Comparison of ENCODE assay signal across 12 cellular contexts in the genomic region with DNA sequence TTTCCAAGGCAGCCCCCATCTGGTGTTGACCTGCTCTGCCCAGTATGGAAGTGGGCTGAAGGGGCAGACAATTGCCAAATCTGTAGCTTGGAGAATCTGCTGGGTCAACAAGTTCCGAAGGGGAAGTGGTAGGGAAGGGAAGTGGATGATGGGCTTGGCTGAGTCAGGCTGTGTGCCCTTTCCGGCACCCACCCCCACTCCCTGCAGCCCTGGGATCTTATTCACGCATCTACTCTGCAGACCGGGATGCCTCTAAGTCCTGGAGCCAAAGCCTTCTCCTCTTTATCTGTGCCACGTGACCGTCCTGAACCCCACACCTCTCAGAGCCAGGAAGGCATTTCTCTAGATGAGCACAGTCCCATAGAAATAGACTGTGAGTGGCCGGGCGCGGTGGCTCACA. TPM values are rescaled to one million over a fixed set of nuclear protein-coding genes. Genes with fewer than 3 reads are reported as not detected.
A peak's percentile ranks its signal among the peaks of the same experiment; 100 is the strongest.
DNase-seq lines count a peak whose midpoint lies in the region; ATAC-seq and TF ChIP-seq lines count a peak whose summit lies in the region.
"Had no signal": no experiment of that assay in that cellular context is flagged by ENCODE, and none has a peak within 500 bp of the region (broad histone marks: within the 10 kb centered on the region; RNA-seq: fewer than 3 reads in every experiment).

No MANE protein-coding gene starts in this region.

- no peaks in the 10 kb centered on the region for H3K4me1 Mint-ChIP-seq in stimulated activated effector memory CD8-positive, alpha-beta T cell treated with anti-CD3 and anti-CD28 coated beads, Interleukin-12 subunit alpha, Interleukin-12 subunit beta, amount 100 ng/mL, for 72 hours

- no peaks in the 10 kb centered on the region for H3K9me3 Mint-ChIP-seq in stimulated activated effector memory CD8-positive, alpha-beta T cell treated with anti-CD3 and anti-CD28 coated beads, Interleukin-12 subunit alpha, Interleukin-12 subunit beta, amount 100 ng/mL, for 72 hours
- H3K9me3 Mint-ChIP-seq: effector memory CD8-positive, alpha-beta T cell had no signal

- intact Hi-C loops in right lobe of liver (cut with DNase I) = no loop called here

- H3K4me3 ChIP-seq in right lobe of liver = no peak overlapping the region
- peak overlapping the region in 1 of 4 donors; percentile 10 for H3K4me3 ChIP-seq in upper lobe of left lung

- no peaks in the 10 kb centered on the region for H3K4me1 ChIP-seq in right lobe of liver
- H3K4me1 ChIP-seq in upper lobe of left lung = peaks cover 0 to under 1% (median 0%) of the 10 kb centered on the region in 4 donors

- H3K36me3 ChIP-seq in right lobe of liver (no peaks in the 10 kb centered on the region), upper lobe of left lung (peaks cover 0 to 6% (median 0%) of the 10 kb centered on the region in 4 donors)

- no peak overlapping the region for H3K27ac Mint-ChIP-seq in stimulated activated effector memory CD8-positive, alpha-beta T cell treated with anti-CD3 and anti-CD28 coated beads, Interleukin-12 subunit alpha, Interleukin-12 subunit beta, amount 100 ng/mL, for 72 hours

- peak in 2 of 4 donors; percentile 57 to 68 for TF ChIP-seq EP300 in upper lobe of left lung (IDR thresholded peaks at IDR 0.05)

- ATAC-seq in right lobe of liver (peak; percentile 71 to 80 (median 78)), upper lobe of left lung (ENCODE audit: low FRiP score in 2 of 2) (peak; percentile 74 to 85), SK-N-SH treated with all-trans-retinoic acid at 6 μM for 48 hours (no peak)
- no peak for ATAC-seq in stimulated activated effector memory CD8-positive, alpha-beta T cell treated with anti-CD3 and anti-CD28 coated beads, Interleukin-12 subunit alpha, Interleukin-12 subunit beta, amount 100 ng/mL, for 72 hours
- ATAC-seq: effector memory CD8-positive, alpha-beta T cell had no signal

- H3K27me3 ChIP-seq in right lobe of liver (no peaks in the 10 kb centered on the region), upper lobe of left lung (no peaks in the 10 kb centered on the region)

- DNase-seq in MV-4-11 (lab: John Stamatoyannopoulos, UW) (peak; percentile 84), caudate nucleus (lab: John Stamatoyannopoulos, UW) (peak in 9 of 61 donors; percentile 2 to 24 (median 11)), right lobe of liver (peak in 2 of 3 donors; percentile 45 to 61), upper lobe of left lung (peak in 1 of 2 donors; percentile 78), DMS79 treated with DMSO at 0.1 percent for 48 hours (lab: John Stamatoyannopoulos, UW) (no peak)
- DNase-seq in stimulated activated effector memory CD8-positive, alpha-beta T cell treated with anti-CD3 and anti-CD28 coated beads, Interleukin-12 subunit alpha, Interleukin-12 subunit beta, amount 100 ng/mL, for 72 hours (ENCODE audit: low spot score in 2 of 2) = no peak
- DNase-seq: amniotic stem cell; DMS 273 treated with DMSO at 0.1 percent for 48 hours; effector memory CD8-positive, alpha-beta T cell; NCI-H1436 had no signal

- H3K9me3 ChIP-seq in right lobe of liver (no peaks in the 10 kb centered on the region), upper lobe of left lung (no peaks in the 10 kb centered on the region)

- 63% methylated on average over 5 of the region's 9 CpGs for WGBS in right lobe of liver (ENCODE audit: insufficient coverage, low coverage, low lambda C conversion rate, missing lambda C conversion rate)
- WGBS in upper lobe of left lung, 2 donors = 47 to 51% methylated on average over 9 of the region's 9 CpGs

- TF ChIP-seq CTCF in right lobe of liver (IDR thresholded peaks at IDR 0.05) (no peak), upper lobe of left lung (IDR thresholded peaks at IDR 0.05) (no peak)

- no peaks in the 10 kb centered on the region for H3K36me3 Mint-ChIP-seq in stimulated activated effector memory CD8-positive, alpha-beta T cell treated with anti-CD3 and anti-CD28 coated beads, Interleukin-12 subunit alpha, Interleukin-12 subunit beta, amount 100 ng/mL, for 72 hours

- TF ChIP-seq POLR2A in right lobe of liver (IDR thresholded peaks at IDR 0.05) = peak; percentile 6
- TF ChIP-seq POLR2A in upper lobe of left lung (IDR thresholded peaks at IDR 0.05) = peak in 1 of 4 donors; percentile 51

- no peak overlapping the region for H3K4me3 Mint-ChIP-seq in stimulated activated effector memory CD8-positive, alpha-beta T cell treated with anti-CD3 and anti-CD28 coated beads, Interleukin-12 subunit alpha, Interleukin-12 subunit beta, amount 100 ng/mL, for 72 hours
- H3K4me3 Mint-ChIP-seq: effector memory CD8-positive, alpha-beta T cell had no signal

- H3K27ac ChIP-seq in caudate nucleus (ENCODE audit: low read depth, low read length) (peak overlapping the region; percentile 79), right lobe of liver (peak overlapping the region; percentile 19 to 73 (median 40)), upper lobe of left lung (peak overlapping the region; percentile 30 to 88 (median 66))

TF ChIP-seq in SK-N-SH treated with all-trans-retinoic acid at 6 μM for 48 hours, 23 proteins besides CTCF, POLR2A, EP300 and RAD21 (continues in another document):
- TF ChIP-seq, protein P1, sequence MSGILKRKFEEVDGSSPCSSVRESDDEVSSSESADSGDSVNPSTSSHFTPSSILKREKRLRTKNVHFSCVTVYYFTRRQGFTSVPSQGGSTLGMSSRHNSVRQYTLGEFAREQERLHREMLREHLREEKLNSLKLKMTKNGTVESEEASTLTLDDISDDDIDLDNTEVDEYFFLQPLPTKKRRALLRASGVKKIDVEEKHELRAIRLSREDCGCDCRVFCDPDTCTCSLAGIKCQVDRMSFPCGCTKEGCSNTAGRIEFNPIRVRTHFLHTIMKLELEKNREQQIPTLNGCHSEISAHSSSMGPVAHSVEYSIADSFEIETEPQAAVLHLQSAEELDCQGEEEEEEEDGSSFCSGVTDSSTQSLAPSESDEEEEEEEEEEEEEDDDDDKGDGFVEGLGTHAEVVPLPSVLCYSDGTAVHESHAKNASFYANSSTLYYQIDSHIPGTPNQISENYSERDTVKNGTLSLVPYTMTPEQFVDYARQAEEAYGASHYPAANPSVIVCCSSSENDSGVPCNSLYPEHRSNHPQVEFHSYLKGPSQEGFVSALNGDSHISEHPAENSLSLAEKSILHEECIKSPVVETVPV (CRISPR knock-in tag; IDR thresholded peaks at IDR 0.05) = no peak
- TF ChIP-seq, protein P2, sequence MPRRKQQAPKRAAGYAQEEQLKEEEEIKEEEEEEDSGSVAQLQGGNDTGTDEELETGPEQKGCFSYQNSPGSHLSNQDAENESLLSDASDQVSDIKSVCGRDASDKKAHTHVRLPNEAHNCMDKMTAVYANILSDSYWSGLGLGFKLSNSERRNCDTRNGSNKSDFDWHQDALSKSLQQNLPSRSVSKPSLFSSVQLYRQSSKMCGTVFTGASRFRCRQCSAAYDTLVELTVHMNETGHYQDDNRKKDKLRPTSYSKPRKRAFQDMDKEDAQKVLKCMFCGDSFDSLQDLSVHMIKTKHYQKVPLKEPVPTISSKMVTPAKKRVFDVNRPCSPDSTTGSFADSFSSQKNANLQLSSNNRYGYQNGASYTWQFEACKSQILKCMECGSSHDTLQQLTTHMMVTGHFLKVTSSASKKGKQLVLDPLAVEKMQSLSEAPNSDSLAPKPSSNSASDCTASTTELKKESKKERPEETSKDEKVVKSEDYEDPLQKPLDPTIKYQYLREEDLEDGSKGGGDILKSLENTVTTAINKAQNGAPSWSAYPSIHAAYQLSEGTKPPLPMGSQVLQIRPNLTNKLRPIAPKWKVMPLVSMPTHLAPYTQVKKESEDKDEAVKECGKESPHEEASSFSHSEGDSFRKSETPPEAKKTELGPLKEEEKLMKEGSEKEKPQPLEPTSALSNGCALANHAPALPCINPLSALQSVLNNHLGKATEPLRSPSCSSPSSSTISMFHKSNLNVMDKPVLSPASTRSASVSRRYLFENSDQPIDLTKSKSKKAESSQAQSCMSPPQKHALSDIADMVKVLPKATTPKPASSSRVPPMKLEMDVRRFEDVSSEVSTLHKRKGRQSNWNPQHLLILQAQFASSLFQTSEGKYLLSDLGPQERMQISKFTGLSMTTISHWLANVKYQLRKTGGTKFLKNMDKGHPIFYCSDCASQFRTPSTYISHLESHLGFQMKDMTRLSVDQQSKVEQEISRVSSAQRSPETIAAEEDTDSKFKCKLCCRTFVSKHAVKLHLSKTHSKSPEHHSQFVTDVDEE (CRISPR knock-in tag; IDR thresholded peaks at IDR 0.05) = no peak
- TF ChIP-seq TCF4 (CRISPR knock-in tag; IDR thresholded peaks at IDR 0.05; ENCODE audit: borderline replicate concordance) = no peak
- no peak for TF ChIP-seq SNAI2 (CRISPR knock-in tag; IDR thresholded peaks at IDR 0.05)
- TF ChIP-seq ESRRG (CRISPR knock-in tag; IDR thresholded peaks at IDR 0.05) = no peak
- no peak for TF ChIP-seq ISL1 (CRISPR knock-in tag; IDR thresholded peaks at IDR 0.05)
- TF ChIP-seq, protein P3, sequence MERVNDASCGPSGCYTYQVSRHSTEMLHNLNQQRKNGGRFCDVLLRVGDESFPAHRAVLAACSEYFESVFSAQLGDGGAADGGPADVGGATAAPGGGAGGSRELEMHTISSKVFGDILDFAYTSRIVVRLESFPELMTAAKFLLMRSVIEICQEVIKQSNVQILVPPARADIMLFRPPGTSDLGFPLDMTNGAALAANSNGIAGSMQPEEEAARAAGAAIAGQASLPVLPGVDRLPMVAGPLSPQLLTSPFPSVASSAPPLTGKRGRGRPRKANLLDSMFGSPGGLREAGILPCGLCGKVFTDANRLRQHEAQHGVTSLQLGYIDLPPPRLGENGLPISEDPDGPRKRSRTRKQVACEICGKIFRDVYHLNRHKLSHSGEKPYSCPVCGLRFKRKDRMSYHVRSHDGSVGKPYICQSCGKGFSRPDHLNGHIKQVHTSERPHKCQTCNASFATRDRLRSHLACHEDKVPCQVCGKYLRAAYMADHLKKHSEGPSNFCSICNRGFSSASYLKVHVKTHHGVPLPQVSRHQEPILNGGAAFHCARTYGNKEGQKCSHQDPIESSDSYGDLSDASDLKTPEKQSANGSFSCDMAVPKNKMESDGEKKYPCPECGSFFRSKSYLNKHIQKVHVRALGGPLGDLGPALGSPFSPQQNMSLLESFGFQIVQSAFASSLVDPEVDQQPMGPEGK (CRISPR knock-in tag; IDR thresholded peaks at IDR 0.05; ENCODE audit: borderline replicate concordance) = no peak
- TF ChIP-seq ZC3H10 (CRISPR knock-in tag; IDR thresholded peaks at IDR 0.05) = no peak
- TF ChIP-seq ZNF565 (CRISPR knock-in tag; conservative IDR thresholded peaks at IDR 0.05; ENCODE audit: low read depth) = no peak
- TF ChIP-seq ARNTL (CRISPR knock-in tag; IDR thresholded peaks at IDR 0.05; ENCODE audit: borderline replicate concordance, low read depth) = no peak
- no peak for TF ChIP-seq ZNF70 (CRISPR knock-in tag; IDR thresholded peaks at IDR 0.05)

RNA-seq across cellular contexts. Expression of a gene that starts 7.5 kb away (rescaled TPM):
- 1 to 10 TPM; 1.1 to 6.6 (median 3.7) TPM for total RNA-seq in right lobe of liver
- 10 to 100 TPM in 3 of 6 donors, 1 to 10 TPM in 3; 3.8 to 22.9 (median 10.0) TPM for total RNA-seq in upper lobe of left lung
- total RNA-seq: myocyte had no signal

RNA-seq across cellular contexts. Expression of a gene that starts 14.8 kb away (rescaled TPM):
- total RNA-seq in right lobe of liver (10 to 100 TPM in 1 of 6 experiments, 1 to 10 TPM in 5; 3.3 to 19.8 (median 5.9) TPM), upper lobe of left lung (10 to 100 TPM; 20.3 to 87.3 (median 45.1) TPM)
- total RNA-seq: myocyte had no signal

RNA-seq across cellular contexts. Expression of a gene that starts 24.6 kb away (rescaled TPM):
- total RNA-seq in right lobe of liver = 10 to 100 TPM in 1 of 6 experiments, 1 to 10 TPM in 5; 5.2 to 11.9 (median 8.7) TPM
- total RNA-seq in upper lobe of left lung = 10 to 100 TPM in 5 of 6 donors, 1 to 10 TPM in 1; 8.4 to 80.7 (median 19.4) TPM

RNA-seq across cellular contexts. Expression of a gene that starts 49.8 kb away (rescaled TPM):
- 1 to 10 TPM; 2.2 to 5.8 (median 4.4) TPM for total RNA-seq in right lobe of liver
- total RNA-seq in upper lobe of left lung = 10 to 100 TPM in 4 of 6 donors, 1 to 10 TPM in 1, under 1 TPM in 1; 0.59 to 28.3 (median 22.4) TPM

Comparison
In these comparisons a context has a peak if more than half of its experiments do, and no peak if none do; other contexts are left out.
1. DNase-seq: peak in MV-4-11 (single experiment) and right lobe of liver (2 of 3); none in stimulated activated effector memory CD8-positive, alpha-beta T cell treated with anti-CD3 and anti-CD28 coated beads, Interleukin-12 subunit alpha, Interleukin-12 subunit beta, amount 100 ng/mL, for 72 hours (0 of 2) and DMS79 treated with DMSO at 0.1 percent for 48 hours (single experiment).
2. ATAC-seq: peak in right lobe of liver (4 of 4) and upper lobe of left lung (2 of 2); none in stimulated activated effector memory CD8-positive, alpha-beta T cell treated with anti-CD3 and anti-CD28 coated beads, Interleukin-12 subunit alpha, Interleukin-12 subunit beta, amount 100 ng/mL, for 72 hours (single experiment) and SK-N-SH treated with all-trans-retinoic acid at 6 μM for 48 hours (single experiment).
3. Peak in every context shown above with its lines, with median percentiles within 50 percentile points of each other: H3K27ac ChIP-seq.